ENCODE assay signal across 16 cellular contexts in genomic region chr13:44153536-44153935, GRCh38.
DNase-seq lines count a peak whose midpoint lies in the region; ATAC-seq and TF ChIP-seq lines count a peak whose summit lies in the region.
"Had no signal": no experiment of that assay in that cellular context is flagged by ENCODE, and none has a peak within 500 bp of the region (broad histone marks: within the 10 kb centered on the region; RNA-seq: fewer than 3 reads in every experiment).

No MANE protein-coding gene starts in this region.

- no peaks in the 10 kb centered on the region for H3K9me3 ChIP-seq in psoas muscle
- H3K9me3 ChIP-seq in CD8-positive, alpha-beta memory T cell (ENCODE audit: low read length) = no peaks in the 10 kb centered on the region
- H3K9me3 ChIP-seq: BE2C had no signal

- no peak overlapping the region for H3K4me3 Mint-ChIP-seq in activated T-cell treated with anti-CD3 and anti-CD28 coated beads, Interleukin-2, amount 50 U/mL, for 4 hours
- H3K4me3 Mint-ChIP-seq in CD8-positive, alpha-beta memory T cell = no peak overlapping the region
- H3K4me3 Mint-ChIP-seq: CD8-positive, alpha-beta T cell; HFFc6 had no signal

- intact Hi-C loops in psoas muscle (cut with DNase I) = loop anchor here in 1 of 2 donors (10.0 kb wide), 1 partner anchor 81 kb away; no protein-coding TSS in a partner anchor

- ATAC-seq in psoas muscle (no peak), HG02938 (IDR thresholded peaks at IDR 0.05; ENCODE audit: unreplicated experiment) (no peak)
- no peak for ATAC-seq in activated T-cell treated with anti-CD3 and anti-CD28 coated beads, Interleukin-2, amount 50 U/mL, for 4 hours
- ATAC-seq: CD8-positive, alpha-beta T cell had no signal

- H3K4me3 ChIP-seq in psoas muscle = no peak overlapping the region
- H3K4me3 ChIP-seq in CD8-positive, alpha-beta memory T cell (ENCODE audit: low read length) = no peak overlapping the region

- no peak for TF ChIP-seq CTCF in psoas muscle (IDR thresholded peaks at IDR 0.05)

- 91 to 98% (median 92%) methylated on average over 4 of the region's 4 CpGs for whole genome bisulfite sequencing in psoas muscle, 3 donors

- no peaks in the 10 kb centered on the region for H3K36me3 Mint-ChIP-seq in activated T-cell treated with anti-CD3 and anti-CD28 coated beads, Interleukin-2, amount 50 U/mL, for 4 hours (ENCODE audit: insufficient read depth)
- H3K36me3 Mint-ChIP-seq in CD8-positive, alpha-beta memory T cell = no peaks in the 10 kb centered on the region
- H3K36me3 Mint-ChIP-seq: CD8-positive, alpha-beta T cell had no signal

- POLR2A ChIA-PET in CD8-positive, alpha-beta memory T cell (lab: Charles Lee) = no interaction called here

- H3K27ac ChIP-seq in psoas muscle = peak overlapping the region; percentile 4
- no peak overlapping the region for H3K27ac ChIP-seq in CD8-positive, alpha-beta memory T cell (ENCODE audit: low read depth, low read length)
- H3K27ac ChIP-seq: 22Rv1, KMS-11 had no signal

- CTCF ChIA-PET in CD8-positive, alpha-beta memory T cell (lab: Charles Lee) = no interaction called here

- no peaks in the 10 kb centered on the region for H3K27me3 ChIP-seq in psoas muscle (ENCODE audit: insufficient read depth in 3 of 3, low read length in 2 of 3)
- H3K27me3 ChIP-seq in CD8-positive, alpha-beta memory T cell (ENCODE audit: insufficient read depth, low read length, poor library complexity, severe bottlenecking) = no peaks in the 10 kb centered on the region
- H3K27me3 ChIP-seq: BE2C had no signal

- H3K4me1 ChIP-seq in psoas muscle = peaks cover 59% of the 10 kb centered on the region
- no peaks in the 10 kb centered on the region for H3K4me1 ChIP-seq in CD8-positive, alpha-beta memory T cell (ENCODE audit: insufficient read depth, low read length)
- H3K4me1 ChIP-seq: BE2C had no signal

- H3K4me1 Mint-ChIP-seq in activated T-cell treated with anti-CD3 and anti-CD28 coated beads, Interleukin-2, amount 50 U/mL, for 4 hours (ENCODE audit: low read depth) = no peaks in the 10 kb centered on the region
- H3K4me1 Mint-ChIP-seq in CD8-positive, alpha-beta memory T cell = no peaks in the 10 kb centered on the region

- H3K27me3 Mint-ChIP-seq in activated T-cell treated with anti-CD3 and anti-CD28 coated beads, Interleukin-2, amount 50 U/mL, for 4 hours (ENCODE audit: low read depth) = peaks cover 2% of the 10 kb centered on the region
- peaks cover 0 to 2% of the 10 kb centered on the region in 2 donors for H3K27me3 Mint-ChIP-seq in CD8-positive, alpha-beta memory T cell

- H3K27ac Mint-ChIP-seq in CD8-positive, alpha-beta memory T cell = no peak overlapping the region
- H3K27ac Mint-ChIP-seq: CD8-positive, alpha-beta T cell; HFFc6 had no signal

- DNase-seq in NCI-H1092 treated with DMSO at 0.1 percent for 48 hours (lab: John Stamatoyannopoulos, UW) (peak; percentile 35), NCI-H1092 (lab: John Stamatoyannopoulos, UW) (no peak), NCI-H1694 (lab: John Stamatoyannopoulos, UW) (peak; percentile 54), NCI-H82 treated with DMSO at 0.1 percent for 48 hours (lab: John Stamatoyannopoulos, UW; ENCODE audit: unreplicated experiment) (peak; percentile 42), psoas muscle (no peak)
- DNase-seq in activated T-cell treated with anti-CD3 and anti-CD28 coated beads, Interleukin-2, amount 50 U/mL, for 4 hours = no peak
- no peak for DNase-seq in CD8-positive, alpha-beta memory T cell
- DNase-seq: BE2C; CD8-positive, alpha-beta T cell; DMS 273 treated with DMSO at 0.1 percent for 48 hours; GDM1; HFFc6; NCI-H2029 treated with DMSO at 0.1 percent for 48 hours had no signal

- H3K9me3 Mint-ChIP-seq in activated T-cell treated with anti-CD3 and anti-CD28 coated beads, Interleukin-2, amount 50 U/mL, for 4 hours = no peaks in the 10 kb centered on the region
- no peaks in the 10 kb centered on the region for H3K9me3 Mint-ChIP-seq in CD8-positive, alpha-beta memory T cell
- H3K9me3 Mint-ChIP-seq: CD8-positive, alpha-beta T cell; HFFc6 had no signal

- H3K36me3 ChIP-seq in psoas muscle (ENCODE audit: insufficient read depth in 1 of 2, low read depth in 1 of 2) = no peaks in the 10 kb centered on the region
- H3K36me3 ChIP-seq in CD8-positive, alpha-beta memory T cell (ENCODE audit: insufficient read depth, low read length) = no peaks in the 10 kb centered on the region
- H3K36me3 ChIP-seq: BE2C had no signal

Comparison
In these comparisons a context has a peak if more than half of its experiments do, and no peak if none do; other contexts are left out.
1. DNase-seq: peak in NCI-H1092 treated with DMSO at 0.1 percent for 48 hours (single experiment), NCI-H1694 (single experiment) and NCI-H82 treated with DMSO at 0.1 percent for 48 hours (single experiment); none in NCI-H1092 (single experiment), psoas muscle (0 of 2), activated T-cell treated with anti-CD3 and anti-CD28 coated beads, Interleukin-2, amount 50 U/mL, for 4 hours (single experiment) and CD8-positive, alpha-beta memory T cell (0 of 5).